Comparison of ENCODE assay signal across 1 cellular context in the genomic region with DNA sequence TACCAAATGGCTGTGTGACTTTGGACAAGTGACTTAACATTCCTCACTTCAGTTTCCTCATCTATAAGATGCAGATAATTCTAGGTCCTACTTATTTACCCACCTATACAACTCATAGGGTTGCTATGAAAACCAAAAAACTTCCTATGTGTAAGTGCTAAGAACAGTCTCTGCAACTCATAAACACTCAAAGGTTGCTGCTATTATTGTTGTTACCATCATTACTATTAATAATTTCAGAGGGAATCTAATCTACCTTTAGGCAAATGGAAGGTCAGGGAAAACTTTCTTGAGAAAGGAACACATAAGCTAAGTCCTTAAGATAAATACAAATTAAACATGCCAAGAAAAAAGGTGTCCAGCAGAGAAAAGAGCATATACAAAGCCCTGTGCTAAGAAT.
TF ChIP-seq lines count a peak whose summit lies in the region.

No MANE protein-coding gene starts in this region.

TF ChIP-seq in WTC11, 78 proteins besides CTCF, POLR2A, EP300 and RAD21 (continued from another document):
- TF ChIP-seq, protein P1, sequence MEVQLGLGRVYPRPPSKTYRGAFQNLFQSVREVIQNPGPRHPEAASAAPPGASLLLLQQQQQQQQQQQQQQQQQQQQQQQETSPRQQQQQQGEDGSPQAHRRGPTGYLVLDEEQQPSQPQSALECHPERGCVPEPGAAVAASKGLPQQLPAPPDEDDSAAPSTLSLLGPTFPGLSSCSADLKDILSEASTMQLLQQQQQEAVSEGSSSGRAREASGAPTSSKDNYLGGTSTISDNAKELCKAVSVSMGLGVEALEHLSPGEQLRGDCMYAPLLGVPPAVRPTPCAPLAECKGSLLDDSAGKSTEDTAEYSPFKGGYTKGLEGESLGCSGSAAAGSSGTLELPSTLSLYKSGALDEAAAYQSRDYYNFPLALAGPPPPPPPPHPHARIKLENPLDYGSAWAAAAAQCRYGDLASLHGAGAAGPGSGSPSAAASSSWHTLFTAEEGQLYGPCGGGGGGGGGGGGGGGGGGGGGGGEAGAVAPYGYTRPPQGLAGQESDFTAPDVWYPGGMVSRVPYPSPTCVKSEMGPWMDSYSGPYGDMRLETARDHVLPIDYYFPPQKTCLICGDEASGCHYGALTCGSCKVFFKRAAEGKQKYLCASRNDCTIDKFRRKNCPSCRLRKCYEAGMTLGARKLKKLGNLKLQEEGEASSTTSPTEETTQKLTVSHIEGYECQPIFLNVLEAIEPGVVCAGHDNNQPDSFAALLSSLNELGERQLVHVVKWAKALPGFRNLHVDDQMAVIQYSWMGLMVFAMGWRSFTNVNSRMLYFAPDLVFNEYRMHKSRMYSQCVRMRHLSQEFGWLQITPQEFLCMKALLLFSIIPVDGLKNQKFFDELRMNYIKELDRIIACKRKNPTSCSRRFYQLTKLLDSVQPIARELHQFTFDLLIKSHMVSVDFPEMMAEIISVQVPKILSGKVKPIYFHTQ (CRISPR knock-in tag; IDR thresholded peaks at IDR 0.05): no peak
- TF ChIP-seq NFATC4 (CRISPR knock-in tag; IDR thresholded peaks at IDR 0.05): no peak
- no peak for TF ChIP-seq ZNF281 (CRISPR knock-in tag; IDR thresholded peaks at IDR 0.05)
- no peak for TF ChIP-seq MAX (CRISPR knock-in tag; IDR thresholded peaks at IDR 0.05)
- TF ChIP-seq ZNF416 (CRISPR knock-in tag; IDR thresholded peaks at IDR 0.05): no peak
- no peak for TF ChIP-seq ZMAT4 (CRISPR knock-in tag; IDR thresholded peaks at IDR 0.05)
- no peak for TF ChIP-seq ATF6 (CRISPR knock-in tag; IDR thresholded peaks at IDR 0.05)
- TF ChIP-seq ZNF532 (CRISPR knock-in tag; IDR thresholded peaks at IDR 0.05; ENCODE audit: borderline replicate concordance): no peak
